In the genomic region with DNA sequence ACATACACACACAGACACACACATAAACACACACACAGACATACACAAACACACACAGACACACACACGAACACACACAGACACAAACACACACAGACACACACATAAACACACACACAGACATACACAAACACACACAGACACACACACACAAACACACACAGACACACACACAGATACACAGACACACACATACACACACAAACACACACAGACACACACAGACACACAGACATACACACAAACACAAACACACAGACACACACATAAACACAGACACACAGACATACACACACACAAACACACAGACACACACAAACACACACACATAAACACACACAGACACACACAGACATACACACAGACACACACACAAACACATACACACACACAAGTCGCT, we compare ENCODE assay signal across 15 cellular contexts. TPM values are rescaled to one million over a fixed set of nuclear protein-coding genes. Genes with fewer than 3 reads are reported as not detected.
"Had no signal": no experiment of that assay in that cellular context is flagged by ENCODE, and none has a peak within 500 bp of the region (broad histone marks: within the 10 kb centered on the region; RNA-seq: fewer than 3 reads in every experiment).

No MANE protein-coding gene starts in this region.

RNA-seq across cellular contexts. Expression of a gene that starts 31.5 kb away (rescaled TPM):
- total RNA-seq: activated CD4-positive, alpha-beta memory T cell treated with anti-CD3 and anti-CD28 coated beads, Interleukin-2, amount 10 ng/mL, durations not matched to agents 7 days and 5 days; activated CD4-positive, alpha-beta T cell treated with anti-CD3 and anti-CD28 coated beads for 36 hours; activated CD4-positive, alpha-beta T cell treated with anti-CD3 and anti-CD28 coated beads, Interleukin-2, amount 10 ng/mL, durations not matched to agents 7 days and 5 days; activated CD8-positive, alpha-beta memory T cell treated with anti-CD3 and anti-CD28 coated beads, Interleukin-2, amount 10 ng/mL, durations not matched to agents 7 days and 5 days; activated CD8-positive, alpha-beta T cell treated with anti-CD3 and anti-CD28 coated beads, Interleukin-2, amount 10 ng/mL, durations not matched to agents 7 days and 5 days; activated T-helper 2 cell treated with anti-CD3 and anti-CD28 coated beads, Interferon-gamma antibody, Interleukin-2, Interleukin-4, amounts not matched to agents 10 μg/mL and 5 μg/mL and 100 μg/mL, durations not matched to agents 14 hours and 24 hours and 36 hours; aorta; astrocyte; body of pancreas; cardiac muscle cell; cerebellum; T-cell; T-helper 1 cell treated with Interleukin-12 subunit alpha and Interleukin-12 subunit beta and Interleukin-4 antibody, amounts not matched to agents 30 ng/mL and 1 ng/mL, for 36 hours; T-helper 17 cell; T-helper 2 cell treated with Interferon-gamma antibody and Interleukin-4, amounts not matched to agents 100 ng/mL and 5 ng/mL, for 36 hours had no signal
- polyA plus RNA-seq: aorta, cardiac muscle cell had no signal
